ENCODE assay signal across 1 cellular context in genomic region chr6:7939186-7939863, GRCh38.
TF ChIP-seq lines count a peak whose summit lies in the region.

No MANE protein-coding gene starts in this region.

TF ChIP-seq in HEK293, 187 proteins besides CTCF, POLR2A, EP300 and RAD21 (continued from another document):
- peak; percentile 45 for TF ChIP-seq PRDM10 (tag by site-specific recombination; IDR thresholded peaks at IDR 0.05)
- no peak for TF ChIP-seq SCRT2 (tag by site-specific recombination; IDR thresholded peaks at IDR 0.05)
- TF ChIP-seq ZNF26 (tag by site-specific recombination; IDR thresholded peaks at IDR 0.05), result no peak
- TF ChIP-seq SP2 (tag by site-specific recombination; IDR thresholded peaks at IDR 0.05), result peak; percentile 18; the same call in 1 of the 2 replicates
- 0 out of 2 replicates have a peak, but pooled peaks have one; percentile 20 for TF ChIP-seq FEZF1 (tag by site-specific recombination; IDR thresholded peaks at IDR 0.05)
- peak; percentile 95 for TF ChIP-seq ZEB2 (tag by site-specific recombination; IDR thresholded peaks at IDR 0.05)
- peak; percentile 93 for TF ChIP-seq ZBTB21 (tag by site-specific recombination; IDR thresholded peaks at IDR 0.05)
- peak; percentile 52; the same call in 1 of the 2 replicates for TF ChIP-seq ZNF335 (tag by site-specific recombination; conservative IDR thresholded peaks at IDR 0.05)
- peak; percentile 86 for TF ChIP-seq ZNF629 (tag by site-specific recombination; IDR thresholded peaks at IDR 0.05)
- 0 out of 2 replicates have a peak, but pooled peaks have one; percentile 16 for TF ChIP-seq ZBTB20 (tag by site-specific recombination; IDR thresholded peaks at IDR 0.05)
- 0 out of 2 replicates have a peak, but pooled peaks have one; percentile 30 for TF ChIP-seq PRDM1 (tag by site-specific recombination; IDR thresholded peaks at IDR 0.05)
- TF ChIP-seq ZIC2 (tag by site-specific recombination; IDR thresholded peaks at IDR 0.05), result peak; percentile 23; the same call in 1 of the 2 replicates
- peak; percentile 55; the same call in 1 of the 2 replicates for TF ChIP-seq SP7 (tag by site-specific recombination; IDR thresholded peaks at IDR 0.05)
- no peak for TF ChIP-seq TCF7L2 (IDR thresholded peaks at IDR 0.05; ENCODE audit: borderline replicate concordance, low read depth, low read length)
- peak; percentile 62; the same call in 1 of the 2 replicates for TF ChIP-seq INSM2 (tag by site-specific recombination; IDR thresholded peaks at IDR 0.05)
- TF ChIP-seq ZNF23 (tag by site-specific recombination; IDR thresholded peaks at IDR 0.05; ENCODE audit: borderline replicate concordance), result no peak
